ENCODE assay signal across 9 cellular contexts in genomic region chr3:120498947-120499346, GRCh38. TPM values are rescaled to one million over a fixed set of nuclear protein-coding genes. Genes with fewer than 3 reads are reported as not detected.
DNase-seq lines count a peak whose midpoint lies in the region; ATAC-seq and TF ChIP-seq lines count a peak whose summit lies in the region.
"Had no signal": no experiment of that assay in that cellular context is flagged by ENCODE, and none has a peak within 500 bp of the region (broad histone marks: within the 10 kb centered on the region; RNA-seq: fewer than 3 reads in every experiment).

No MANE protein-coding gene starts in this region.

- H3K4me1 ChIP-seq in PC-3 (ENCODE audit: insufficient read depth, low read length) (peaks cover 36% of the 10 kb centered on the region), esophagus muscularis mucosa (peaks cover 9 to 38% (median 35%) of the 10 kb centered on the region in 4 donors)

- H3K27ac ChIP-seq in PC-3 (ENCODE audit: low read length) (0 out of 2 replicates have a peak overlapping the region, but pooled peaks have one; percentile 4), esophagus muscularis mucosa (replicated peaks in 1 of 4) (peak overlapping the region; percentile 58 to 81 (median 72))

- DNase-seq in AG08395 (ENCODE audit: low spot score) (peak; percentile 88), PC-3 (peak; percentile 91), esophagus muscularis mucosa (ENCODE audit: extremely low spot score) (peak; percentile 87), myocyte (ENCODE audit: low read depth) (peak; percentile 64), SIG-M5 treated with dmso at 0.1 percent for 504 hours (lab: John Stamatoyannopoulos, UW; ENCODE audit: unreplicated experiment) (no peak), COLO668 (lab: John Stamatoyannopoulos, UW; ENCODE audit: unreplicated experiment) (no peak)
- no peak for DNase-seq in activated naive CD4-positive, alpha-beta T cell treated with anti-CD3 and anti-CD28 coated beads, Interleukin-2, amount 50 U/mL, for 16 hours
- DNase-seq: CD8-positive, alpha-beta memory T cell had no signal

- H3K9me3 ChIP-seq in PC-3 (ENCODE audit: low read length) (peaks cover 15% of the 10 kb centered on the region; the same call in 1 of the 2 replicates), esophagus muscularis mucosa (peaks cover 0 to 11% (median 4%) of the 10 kb centered on the region in 4 donors)

- TF ChIP-seq POLR2A in esophagus muscularis mucosa (IDR thresholded peaks at IDR 0.05; ENCODE audit: low read depth) = no peak

- H3F3A ChIP-seq in PC-3 (ENCODE audit: low read length, unreplicated experiment) = peaks cover 16% of the 10 kb centered on the region

- H3K79me2 ChIP-seq in PC-3 (ENCODE audit: low read length) = no peaks in the 10 kb centered on the region

- POLR2A ChIA-PET in PC-3 (lab: Charles Lee; ENCODE audit: unreplicated experiment) = interaction anchor here (0.6 kb wide), 1 partner anchor 56 kb away, joined by 3 read pairs; no protein-coding TSS in a partner anchor

- no peak overlapping the region for H2AFZ ChIP-seq in PC-3 (ENCODE audit: low read length)

- no peak for TF ChIP-seq CTCF in PC-3 (conservative IDR thresholded peaks at IDR 0.05; ENCODE audit: low read depth, low read length)
- no peak for TF ChIP-seq CTCF in esophagus muscularis mucosa (IDR thresholded peaks at IDR 0.05)

- no peak for TF ChIP-seq EP300 in esophagus muscularis mucosa (IDR thresholded peaks at IDR 0.05)

- H3K27me3 ChIP-seq in PC-3 (ENCODE audit: low read length) (no peaks in the 10 kb centered on the region), esophagus muscularis mucosa (no peaks in the 10 kb centered on the region)

- peak; percentile 77 for ATAC-seq in PC-3
- ATAC-seq in GM19324 (IDR thresholded peaks at IDR 0.05; ENCODE audit: low FRiP score, unreplicated experiment) = no peak

- H3K9me2 ChIP-seq in PC-3 (replicated peaks; ENCODE audit: low read length) = no peaks in the 10 kb centered on the region

- intact Hi-C loops in PC-3 (cut with micrococcal nuclease) = no loop called here
- intact Hi-C loops in esophagus muscularis mucosa (cut with DNase I) = loop anchor here (5.0 kb wide), 1 partner anchor 77 kb away; no protein-coding TSS in a partner anchor

- CTCF ChIA-PET in PC-3 (lab: Charles Lee) = no interaction called here

- H3K36me3 ChIP-seq in PC-3 (ENCODE audit: low read depth, low read length) = peaks cover 13% of the 10 kb centered on the region; the same call in 1 of the 2 replicates
- no peaks in the 10 kb centered on the region for H3K36me3 ChIP-seq in esophagus muscularis mucosa

- H3K4me3 ChIP-seq in PC-3 (ENCODE audit: low read length) (no peak overlapping the region), esophagus muscularis mucosa (no peak overlapping the region)

- BruUV-seq in PC-3 (replicated peaks; lab: Mats Ljungman, UMichigan) = no TSS peak

- H4K20me1 ChIP-seq in PC-3 (ENCODE audit: low read length) = no peaks in the 10 kb centered on the region

- peak overlapping the region; percentile 7 for H3K4me2 ChIP-seq in PC-3 (ENCODE audit: low read length)

- H3K9ac ChIP-seq in PC-3 (ENCODE audit: low read length) = no peak overlapping the region

RNA-seq across cellular contexts. Expression of gene FSTL1, which starts 48.2 kb away (rescaled TPM):
- total RNA-seq in PC-3 (2014; rRNA removed) (178 and 185 TPM in 2 replicates), esophagus muscularis mucosa (100 to 1,000 TPM; 409 to 701 (median 677) TPM), myocyte (157 and 193 TPM in 2 replicates)
- 991 TPM for polyA plus RNA-seq in myocyte (2012)
- polyA plus RNA-seq: CD8-positive, alpha-beta memory T cell had no signal

Comparison
In these comparisons a context has a peak if more than half of its experiments do, and no peak if none do; other contexts are left out.
1. DNase-seq: peak in AG08395 (single experiment), PC-3 (single experiment), esophagus muscularis mucosa (single experiment) and myocyte (single experiment); none in activated naive CD4-positive, alpha-beta T cell treated with anti-CD3 and anti-CD28 coated beads, Interleukin-2, amount 50 U/mL, for 16 hours (single experiment), SIG-M5 treated with dmso at 0.1 percent for 504 hours (single experiment) and COLO668 (single experiment).